Comparison of ENCODE assay signal across 24 cellular contexts in the genomic region with DNA sequence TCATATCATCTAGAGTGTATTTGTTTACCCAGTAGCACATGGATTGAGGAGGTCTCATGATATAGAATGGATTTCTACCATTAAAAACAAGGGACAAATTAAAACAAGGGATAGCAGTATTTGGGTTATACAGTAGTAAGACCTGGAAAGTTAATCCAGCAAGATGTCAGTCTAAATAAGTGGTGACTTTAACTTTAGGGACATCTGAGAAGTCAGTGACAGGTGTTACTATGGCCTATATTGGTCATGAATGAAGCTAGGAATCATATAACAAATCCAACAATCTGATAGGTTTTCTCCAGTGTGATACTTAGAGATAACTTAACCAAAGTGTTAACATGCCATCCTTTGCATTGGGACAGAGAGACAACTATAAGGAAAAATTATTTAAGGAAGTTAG. TPM values are rescaled to one million over a fixed set of nuclear protein-coding genes. Genes with fewer than 3 reads are reported as not detected.
DNase-seq lines count a peak whose midpoint lies in the region; ATAC-seq and TF ChIP-seq lines count a peak whose summit lies in the region.
"Had no signal": no experiment of that assay in that cellular context is flagged by ENCODE, and none has a peak within 500 bp of the region (broad histone marks: within the 10 kb centered on the region; RNA-seq: fewer than 3 reads in every experiment).

No MANE protein-coding gene starts in this region.

- H3K9me3 ChIP-seq in gastrocnemius medialis (no peaks in the 10 kb centered on the region), skeletal muscle tissue (ENCODE audit: control insufficient read depth in 3 of 3, low read length in 3 of 3) (no peaks in the 10 kb centered on the region)
- H3K9me3 ChIP-seq: BE2C had no signal

- peak; percentile 57 to 68 for ATAC-seq in gastrocnemius medialis
- ATAC-seq: A549 had no signal

- H3K9ac ChIP-seq in skeletal muscle tissue (ENCODE audit: low read depth in 1 of 3, low read length in 3 of 3): no peak overlapping the region
- H3K9ac ChIP-seq: BLaER1 had no signal

- H3K4me3 ChIP-seq in gastrocnemius medialis: no peak overlapping the region
- no peak overlapping the region for H3K4me3 ChIP-seq in skeletal muscle tissue (ENCODE audit: low read length in 3 of 3)
- H3K4me3 ChIP-seq: A549, BLaER1 had no signal

- H3K27ac ChIP-seq in gastrocnemius medialis: peak overlapping the region; percentile 71 to 92 (median 88)
- peak overlapping the region; percentile 84 for H3K27ac ChIP-seq in skeletal muscle tissue (ENCODE audit: low read depth, low read length)
- H3K27ac ChIP-seq: 22Rv1, A549, BLaER1 had no signal

- H3K36me3 ChIP-seq in gastrocnemius medialis (no peaks in the 10 kb centered on the region), skeletal muscle tissue (ENCODE audit: control insufficient read depth in 3 of 3, insufficient read depth in 3 of 3, low read length in 3 of 3) (no peaks in the 10 kb centered on the region)
- H3K36me3 ChIP-seq: BE2C, BLaER1 had no signal

- H3K27me3 ChIP-seq in gastrocnemius medialis (no peaks in the 10 kb centered on the region), skeletal muscle tissue (ENCODE audit: control insufficient read depth in 3 of 3, insufficient read depth in 3 of 3, low read length in 3 of 3) (no peaks in the 10 kb centered on the region)
- H3K27me3 ChIP-seq: BE2C, BLaER1 had no signal

- DNase-seq in myocyte (ENCODE audit: low read depth) (peak; percentile 30), gastrocnemius medialis (no peak), G401 (ENCODE audit: low spot score) (no peak)
- DNase-seq in activated CD4-positive, alpha-beta T cell treated with anti-CD3 and anti-CD28 coated beads, Interleukin-2, amount 50 U/mL, for 4 hours: no peak
- DNase-seq: BE2C; C1 segment of cervical spinal cord; CD4-positive, alpha-beta memory T cell; CD4-positive, CD25-positive, alpha-beta regulatory T cell; CD8-positive, alpha-beta memory T cell; COR-L47; DMS 273 treated with DMSO at 0.1 percent for 48 hours; DMS153; DMS53; DMS79; DND-41; EL; GF-D8 had no signal

- no peak for TF ChIP-seq CTCF in gastrocnemius medialis (IDR thresholded peaks at IDR 0.05 in 4 of 5, conservative IDR thresholded peaks at IDR 0.05 in 1 of 5)

- H3K4me1 ChIP-seq in gastrocnemius medialis (peaks cover 47 to 60% of the 10 kb centered on the region in 2 donors), skeletal muscle tissue (ENCODE audit: control insufficient read depth in 3 of 3, insufficient read depth in 3 of 3, low read length in 3 of 3) (peaks cover 31 to 47% (median 42%) of the 10 kb centered on the region in 3 donors)
- H3K4me1 ChIP-seq: BE2C had no signal

- intact Hi-C loops in gastrocnemius medialis (cut with DNase I; ENCODE audit: low total_unique reads): loop anchor here (10.0 kb wide), 1 partner anchor 345 kb away; no protein-coding TSS in a partner anchor

- in situ Hi-C loops in gastrocnemius medialis (cut with MboI; ENCODE audit: low sequenced_read_pairs in 4 of 4): no loop called here
- in situ Hi-C loops in G401 (cut with HindIII; ENCODE audit: low sequenced_read_pairs): no loop called here

- TF ChIP-seq POLR2A in gastrocnemius medialis (IDR thresholded peaks at IDR 0.05): no peak

RNA-seq across cellular contexts. Expression of gene DHCR24, which starts 42.7 kb away (rescaled TPM):
- 39.2 and 44.5 TPM in 2 replicates for total RNA-seq in myocyte
- polyA plus RNA-seq in myocyte (2012): 80.0 TPM
- 100 to 1,000 TPM; 155 to 362 (median 207) TPM for total RNA-seq in gastrocnemius medialis
- total RNA-seq in skeletal muscle tissue: 9.9 TPM
- total RNA-seq in G401 (2014; rRNA removed; shearing (Covaris generic)): 77.8 and 101 TPM in 2 replicates

RNA-seq across cellular contexts. Expression of gene TMEM61, which starts 50.7 kb away (rescaled TPM):
- total RNA-seq in myocyte (not detected in 2 replicates), gastrocnemius medialis (under 1 TPM in 1 of 4 donors, not detected in 3; 0.58 TPM), skeletal muscle tissue (not detected)
- not detected for polyA plus RNA-seq in myocyte (2012)
- not detected in 2 replicates for total RNA-seq in G401 (2014; rRNA removed; shearing (Covaris generic))
- total RNA-seq: A172; CD4-positive, alpha-beta memory T cell; CD4-positive, CD25-positive, alpha-beta regulatory T cell; CD8-positive, alpha-beta memory T cell; Daoy had no signal
- polyA plus RNA-seq: CD14-positive monocyte; CD4-positive, alpha-beta memory T cell; CD4-positive, CD25-positive, alpha-beta regulatory T cell; CD8-positive, alpha-beta memory T cell had no signal
